Comparison of ENCODE assay signal across 2 cellular contexts in genomic region chr22:19548427-19548826, GRCh38. TPM values are rescaled to one million over a fixed set of nuclear protein-coding genes. Genes with fewer than 3 reads are reported as not detected.
"Had no signal": no experiment of that assay in that cellular context is flagged by ENCODE, and none has a peak within 500 bp of the region (broad histone marks: within the 10 kb centered on the region; RNA-seq: fewer than 3 reads in every experiment).

No MANE protein-coding gene starts in this region.

RNA-seq across cellular contexts. Expression of gene CLDN5, which starts 24.2 kb away (rescaled TPM):
- total RNA-seq: HepG2, HT1080 had no signal
- polyA plus RNA-seq: HepG2 had no signal
